ENCODE assay signal across 6 cellular contexts in the genomic region with DNA sequence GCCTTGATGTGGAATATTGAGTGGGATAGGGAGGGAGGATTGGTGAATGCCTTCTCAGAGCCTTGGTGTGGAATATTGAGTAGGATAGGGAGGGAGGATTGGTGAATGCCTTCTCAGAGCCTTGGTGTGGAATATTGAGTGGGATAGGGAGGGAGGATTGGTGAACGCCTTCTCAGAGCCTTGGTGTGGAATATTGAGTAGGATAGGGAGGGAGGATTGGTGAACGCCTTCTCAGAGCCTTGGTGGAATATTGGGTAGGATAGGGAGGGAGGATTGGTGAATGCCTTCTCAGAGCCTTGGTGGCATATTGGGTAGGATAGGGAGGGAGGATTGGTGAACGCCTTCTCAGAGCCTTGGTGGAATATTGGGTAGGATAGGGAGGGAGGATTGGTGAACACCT. TPM values are rescaled to one million over a fixed set of nuclear protein-coding genes. Genes with fewer than 3 reads are reported as not detected.
DNase-seq lines count a peak whose midpoint lies in the region; ATAC-seq, FAIRE-seq and TF ChIP-seq lines count a peak whose summit lies in the region.
"Not testable (repeated sequence)": the region's sequence is repeated elsewhere in the genome, so short reads cannot be mapped to it uniquely, and the experiment has no call there.

No MANE protein-coding gene starts in this region.

- TF ChIP-seq CTCF in HEK293 (tag by site-specific recombination; IDR thresholded peaks at IDR 0.05); Loucy (conservative IDR thresholded peaks at IDR 0.05; ENCODE audit: low read length); HepG2 (CRISPR knock-in tag; IDR thresholded peaks at IDR 0.05); neutrophil (IDR thresholded peaks at IDR 0.05): not testable (repeated sequence)

- peaks cover 12% of the 10 kb centered on the region for H3F3A ChIP-seq in Loucy (ENCODE audit: low read depth)

- H3K9me3 ChIP-seq in BLaER1; BLaER1 treated with 17β-estradiol and CSF1 and Interleukin-3, amounts not matched to agents 10 nM and 100 nM (replicated peaks in 1 of 11); HEK293 (ENCODE audit: control insufficient read depth, insufficient read depth, low read depth, low read length); Loucy (ENCODE audit: insufficient read depth, low read depth, low read length); HepG2 (ENCODE audit: low read length); neutrophil: not testable (repeated sequence)

- not testable (repeated sequence) for BruUV-seq in HepG2 (replicated peaks; lab: Mats Ljungman, UMichigan)

- H3K27me3 ChIP-seq in BLaER1; Loucy (ENCODE audit: insufficient read depth, low read length, poor library complexity, severe bottlenecking); HepG2 (ENCODE audit: control insufficient read depth in 1 of 2, insufficient read depth in 2 of 2, low read length in 2 of 2); neutrophil: not testable (repeated sequence)
- peaks cover 0 to 51% (median 0%) of the 10 kb centered on the region in 11 experiments; a peak in 4 of 22 replicates for H3K27me3 ChIP-seq in BLaER1 treated with 17β-estradiol and CSF1 and Interleukin-3, amounts not matched to agents 10 nM and 100 nM

- H3K79me2 ChIP-seq in Loucy (ENCODE audit: insufficient read depth, low read length) = peaks cover 91% of the 10 kb centered on the region
- peaks cover 39% of the 10 kb centered on the region for H3K79me2 ChIP-seq in HepG2 (ENCODE audit: insufficient read depth, low read length)

- WGBS in HepG2 (ENCODE audit: low lambda C conversion rate) = 92% methylated on average over 3 of the region's 3 CpGs

- POLR2A ChIA-PET in HEK293 (lab: Yijun Ruan, JAX); HepG2 (lab: Yijun Ruan, JAX): not testable (repeated sequence)

- H3K4me3 ChIP-seq in BLaER1; BLaER1 treated with 17β-estradiol and CSF1 and Interleukin-3, amounts not matched to agents 10 nM and 100 nM; HEK293 (ENCODE audit: low read depth, low read length); Loucy (ENCODE audit: low read length, poor library complexity, severe bottlenecking); HepG2 (replicated peaks in 1 of 3; ENCODE audit: insufficient read depth in 1 of 3, low read depth in 2 of 3, low read length in 3 of 3); neutrophil (ENCODE audit: low read depth in 1 of 2, low read length in 1 of 2): not testable (repeated sequence)

- FAIRE-seq in HepG2 (lab: Jason Lieb, UNC) = not testable (repeated sequence)

- not testable (repeated sequence) for H3K36me3 ChIP-seq in BLaER1; BLaER1 treated with 17β-estradiol and CSF1 and Interleukin-3, amounts not matched to agents 10 nM and 100 nM; HEK293 (ENCODE audit: control insufficient read depth in 2 of 2, insufficient read depth in 1 of 2, low read length in 2 of 2); Loucy (ENCODE audit: insufficient read depth, low read length); HepG2 (replicated peaks in 1 of 2; ENCODE audit: control insufficient read depth in 1 of 2, insufficient read depth in 2 of 2, low read length in 2 of 2); neutrophil

- H3K9me2 ChIP-seq in Loucy (replicated peaks; ENCODE audit: low read depth, low read length) = not testable (repeated sequence)

- intact Hi-C loops in HepG2 (cut with micrococcal nuclease; ENCODE audit: unreplicated experiment) = not testable (repeated sequence)

- TF ChIP-seq RAD21 in HepG2 (CRISPR knock-in tag; IDR thresholded peaks at IDR 0.05) = not testable (repeated sequence)

- TF ChIP-seq EP300 in HepG2 (IDR thresholded peaks at IDR 0.05; ENCODE audit: low read depth in 2 of 2, low read length in 2 of 2); HepG2 (CRISPR knock-in tag; IDR thresholded peaks at IDR 0.05; ENCODE audit: borderline replicate concordance): not testable (repeated sequence)

- in situ Hi-C loops in HepG2 (cut with HindIII; ENCODE audit: extremely low pct_ligation_motif_present, low pct_unique_long_range_greater_than_20kb) = not testable (repeated sequence)

- peaks cover 90% of the 10 kb centered on the region for H3K4me1 ChIP-seq in BLaER1
- peaks cover 39 to 97% (median 89%) of the 10 kb centered on the region in 10 experiments for H3K4me1 ChIP-seq in BLaER1 treated with 17β-estradiol and CSF1 and Interleukin-3, amounts not matched to agents 10 nM and 100 nM
- H3K4me1 ChIP-seq in HEK293 (ENCODE audit: control insufficient read depth, insufficient read depth, low read length) = not testable (repeated sequence)
- H3K4me1 ChIP-seq in Loucy (ENCODE audit: insufficient read depth, low read length, poor library complexity, severe bottlenecking) = peaks cover 72% of the 10 kb centered on the region
- peaks cover 28% of the 10 kb centered on the region for H3K4me1 ChIP-seq in HepG2 (ENCODE audit: insufficient read depth, low read length)
- peaks cover 76 to 96% of the 10 kb centered on the region in 2 experiments for H3K4me1 ChIP-seq in neutrophil (ENCODE audit: control insufficient read depth in 1 of 2, insufficient read depth in 1 of 2, low read depth in 1 of 2, low read length in 1 of 2)

- not testable (repeated sequence) for H2AFZ ChIP-seq in Loucy (ENCODE audit: low read length); HepG2 (ENCODE audit: low read length)

- H4K20me1 ChIP-seq in BLaER1 (peaks cover 53% of the 10 kb centered on the region), HepG2 (ENCODE audit: insufficient read depth, low read length) (peaks cover 20% of the 10 kb centered on the region; the same call in 1 of the 2 replicates)
- H4K20me1 ChIP-seq in BLaER1 treated with 17β-estradiol and CSF1 and Interleukin-3, amounts not matched to agents 10 nM and 100 nM = peaks cover 29 to 78% (median 42%) of the 10 kb centered on the region in 11 experiments
- not testable (repeated sequence) for H4K20me1 ChIP-seq in Loucy (ENCODE audit: insufficient read depth, low read length, poor library complexity, severe bottlenecking)

- CTCF ChIA-PET in HEK293 (lab: Yijun Ruan, JAX); HepG2 (lab: Yijun Ruan, JAX; ENCODE audit: low intra/inter-chr PET ratio, low total read pairs): not testable (repeated sequence)

- not testable (repeated sequence) for H3K27ac ChIP-seq in BLaER1; HEK293 (ENCODE audit: extremely low read depth, low read depth, low read length); HepG2 (ENCODE audit: extremely low read length, insufficient read depth, low read length)
- H3K27ac ChIP-seq in BLaER1 treated with 17β-estradiol and CSF1 and Interleukin-3, amounts not matched to agents 10 nM and 100 nM = peak overlapping the region in 8 of 11 experiments; percentile 47 to 93 (median 62); a peak in 14 of 22 replicates
- H3K27ac ChIP-seq in neutrophil = peak overlapping the region; percentile 87

- not testable (repeated sequence) for TF ChIP-seq POLR2A in HepG2 (IDR thresholded peaks at IDR 0.05; ENCODE audit: insufficient read depth in 1 of 2, low read depth in 2 of 2, low read length in 2 of 2)

- H3K4me2 ChIP-seq in BLaER1 (peak overlapping the region; percentile 89), Loucy (ENCODE audit: low read depth, low read length, poor library complexity, severe bottlenecking) (peak overlapping the region; percentile 66), HepG2 (ENCODE audit: low read depth, low read length) (0 out of 2 replicates have a peak overlapping the region, but pooled peaks have one; percentile 21)
- peak overlapping the region in 9 of 11 experiments; percentile 83 to 98 (median 90); a peak in 15 of 22 replicates for H3K4me2 ChIP-seq in BLaER1 treated with 17β-estradiol and CSF1 and Interleukin-3, amounts not matched to agents 10 nM and 100 nM

- not testable (repeated sequence) for DNase-seq in HepG2 (ENCODE audit: low spot score)

- not testable (repeated sequence) for H3K9ac ChIP-seq in BLaER1; BLaER1 treated with 17β-estradiol and CSF1 and Interleukin-3, amounts not matched to agents 10 nM and 100 nM; HepG2 (ENCODE audit: insufficient read depth, low read depth, low read length)
- peak overlapping the region; percentile 42 for H3K9ac ChIP-seq in Loucy (ENCODE audit: low read depth, low read length, poor library complexity, severe bottlenecking)

- not testable (repeated sequence) for ATAC-seq in HepG2

RNA-seq across cellular contexts. Expression of gene INPP5A, which starts 16.0 kb away (rescaled TPM):
- total RNA-seq in HepG2 (2016; rRNA removed; fragmentation: Illumina TruSeq; extraction: Trizol) = 37.9 and 46.8 TPM in 2 replicates
- total RNA-seq in HepG2 (2016; cell fraction: cytosol; rRNA removed; fragmentation: Illumina TruSeq; extraction: Trizol; ENCODE audit: low read depth) = 52.6 and 54.7 TPM in 2 replicates
- total RNA-seq in HepG2 (2016; cell fraction: insoluble cytoplasmic fraction; rRNA removed; fragmentation: Illumina TruSeq; extraction: Trizol) = 38.3 and 42.5 TPM in 2 replicates
- total RNA-seq in HepG2 (2016; cell fraction: membrane; rRNA removed; fragmentation: Illumina TruSeq; extraction: Trizol) = 103 and 110 TPM in 2 replicates
- total RNA-seq in HepG2 (2016; cell fraction: nucleus; rRNA removed; fragmentation: Illumina TruSeq; extraction: Trizol) = 15.7 and 18.8 TPM in 2 replicates
- polyA plus RNA-seq in HepG2 (2011; rRNA removed) = 17.5 and 19.5 TPM in 2 replicates
- 16.7 and 18.4 TPM in 2 replicates for polyA plus RNA-seq in HepG2 (2011; cell fraction: cytosol; rRNA removed)
- 14.6 and 14.9 TPM in 2 replicates for polyA plus RNA-seq in HepG2 (2011; cell fraction: nucleus; rRNA removed)
- polyA plus RNA-seq in HepG2 (2012) = 15.8 and 18.2 TPM in 2 replicates
- 49.5 and 52.9 TPM in 2 replicates for polyA plus RNA-seq in HepG2 (2016; cell fraction: cytosol; fragmentation: Illumina TruSeq; extraction: Trizol; ENCODE audit: low read depth)
- polyA plus RNA-seq in HepG2 (2016; cell fraction: insoluble cytoplasmic fraction; fragmentation: Illumina TruSeq; extraction: Trizol; ENCODE audit: low read depth) = 40.7 and 47.8 TPM in 2 replicates
- polyA plus RNA-seq in HepG2 (2016; cell fraction: membrane; fragmentation: Illumina TruSeq; extraction: Trizol; ENCODE audit: low read depth) = 97.2 and 97.6 TPM in 2 replicates
- 25.8 and 27.0 TPM in 2 replicates for polyA plus RNA-seq in HepG2 (2016; cell fraction: nucleus; fragmentation: Illumina TruSeq; extraction: Trizol; ENCODE audit: insufficient read depth, low read depth)
- 17.0 and 32.5 TPM in 2 replicates for polyA minus RNA-seq in HepG2 (2011; rRNA and poly(A)+ RNA removed; ENCODE audit: low replicate concordance)
- 16.4 and 21.7 TPM in 2 replicates for polyA minus RNA-seq in HepG2 (2011; cell fraction: cytosol; rRNA and poly(A)+ RNA removed)
- 19.1 and 20.6 TPM in 2 replicates for polyA minus RNA-seq in HepG2 (2011; cell fraction: nucleus; rRNA and poly(A)+ RNA removed)

Comparison
In these comparisons a context has a peak if more than half of its experiments do, and no peak if none do; other contexts are left out.
1. H3K4me2 ChIP-seq: peak in every context shown above with its lines; median percentile 90 in BLaER1 treated with 17β-estradiol and CSF1 and Interleukin-3, amounts not matched to agents 10 nM and 100 nM; 89 in BLaER1; 66 in Loucy; 21 in HepG2.